20 cellular contexts compared by ENCODE assay signal in the genomic region with DNA sequence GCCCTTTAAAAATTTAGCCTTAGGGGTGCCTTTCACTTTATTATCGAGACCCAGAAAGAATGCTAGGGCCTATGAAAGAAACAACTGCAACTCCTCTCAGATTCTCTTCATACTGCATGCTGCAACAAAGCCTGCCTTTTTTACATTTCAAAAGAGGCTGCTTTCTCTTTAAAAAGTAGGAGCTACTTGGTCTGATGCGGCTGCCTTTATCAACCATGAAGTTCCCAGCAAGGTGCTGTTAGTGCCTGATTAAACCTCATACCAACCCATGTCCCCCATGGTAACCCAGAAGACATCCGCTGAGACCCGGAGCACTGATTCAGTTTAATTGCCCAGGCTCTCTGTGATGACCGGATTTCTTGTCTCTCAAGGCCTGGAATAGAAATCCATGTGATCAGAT.
A peak's percentile ranks its signal among the peaks of the same experiment; 100 is the strongest.
DNase-seq lines count a peak whose midpoint lies in the region; ATAC-seq, FAIRE-seq and TF ChIP-seq lines count a peak whose summit lies in the region.
"Had no signal": no experiment of that assay in that cellular context is flagged by ENCODE, and none has a peak within 500 bp of the region (broad histone marks: within the 10 kb centered on the region; RNA-seq: fewer than 3 reads in every experiment).

No MANE protein-coding gene starts in this region.

- H2AFZ ChIP-seq in GM23338 = no peak overlapping the region

- FAIRE-seq in kidney (lab: Jason Lieb, UNC) = no peak
- FAIRE-seq: GM12891, HepG2 had no signal

- no peaks in the 10 kb centered on the region for H3K27me3 ChIP-seq in GM23338 (ENCODE audit: insufficient read depth)
- no peaks in the 10 kb centered on the region for H3K27me3 ChIP-seq in ectodermal cell (ENCODE audit: control insufficient read depth, insufficient read depth, low read length, poor library complexity, severe bottlenecking)
- no peaks in the 10 kb centered on the region for H3K27me3 ChIP-seq in psoas muscle (ENCODE audit: insufficient read depth in 3 of 3, low read length in 2 of 3)
- H3K27me3 ChIP-seq: BE2C had no signal

- CTCF ChIA-PET in activated naive CD4-positive, alpha-beta T cell treated with anti-CD3 and anti-CD28 coated beads, Interleukin-2, amount 10 ng/mL, durations not matched to agents 7 days and 5 days (lab: Charles Lee) = no interaction called here

- H3K9ac ChIP-seq in kidney (ENCODE audit: low read length in 2 of 2) = no peak overlapping the region

- DNase-seq in GM23338 (ENCODE audit: low spot score) (peak; percentile 76), iPS-NIHi7 (ENCODE audit: extremely low spot score) (peak; percentile 35), psoas muscle (no peak), NCI-H2171 (lab: John Stamatoyannopoulos, UW) (no peak), kidney (no peak)
- DNase-seq in activated naive CD4-positive, alpha-beta T cell treated with anti-CD3 and anti-CD28 coated beads, Interleukin-2, amount 10 ng/mL, durations not matched to agents 7 days and 5 days = no peak
- DNase-seq: BE2C; Caco-2; CD4-positive, CD25-positive, alpha-beta regulatory T cell; KBM-7; MV-4-11; NCI-H1694 treated with DMSO at 0.1 percent for 48 hours; NCI-H510A treated with DMSO at 0.1 percent for 48 hours; NCI-H82; OCI-M1; Right ventricle myocardium superior had no signal

- TF ChIP-seq CTCF in GM23338 (conservative IDR thresholded peaks at IDR 0.05; ENCODE audit: low read depth in 2 of 2) (no peak), psoas muscle (IDR thresholded peaks at IDR 0.05) (no peak), kidney (IDR thresholded peaks at IDR 0.05; ENCODE audit: borderline replicate concordance, extremely low read depth, insufficient read depth) (no peak)

- H3K9me3 Mint-ChIP-seq in GM23338 = no peaks in the 10 kb centered on the region
- H3K9me3 Mint-ChIP-seq in activated naive CD4-positive, alpha-beta T cell treated with anti-CD3 and anti-CD28 coated beads, Interleukin-2, amount 10 ng/mL, durations not matched to agents 7 days and 5 days = peaks cover 4% of the 10 kb centered on the region

- 0 out of 2 replicates have a peak overlapping the region, but pooled peaks have one; percentile 46 for H3K27ac ChIP-seq in GM23338 (ENCODE audit: low read depth)
- H3K27ac ChIP-seq in ectodermal cell (ENCODE audit: insufficient read depth, low read depth, low read length, poor library complexity, severe bottlenecking) = peak overlapping the region; percentile 76
- peak overlapping the region; percentile 15 for H3K27ac ChIP-seq in psoas muscle
- H3K27ac ChIP-seq in kidney (ENCODE audit: low read depth in 2 of 2, low read length in 2 of 2) = no peak overlapping the region

- peaks cover 15% of the 10 kb centered on the region for H3K27me3 Mint-ChIP-seq in GM23338 (ENCODE audit: insufficient read depth, low read depth, poor library complexity)
- H3K27me3 Mint-ChIP-seq in activated naive CD4-positive, alpha-beta T cell treated with anti-CD3 and anti-CD28 coated beads, Interleukin-2, amount 10 ng/mL, durations not matched to agents 7 days and 5 days = no peaks in the 10 kb centered on the region
- H3K27me3 Mint-ChIP-seq: CD4-positive, CD25-positive, alpha-beta regulatory T cell had no signal

- no peaks in the 10 kb centered on the region for H3K36me3 Mint-ChIP-seq in GM23338 (ENCODE audit: low read depth)
- no peaks in the 10 kb centered on the region for H3K36me3 Mint-ChIP-seq in activated naive CD4-positive, alpha-beta T cell treated with anti-CD3 and anti-CD28 coated beads, Interleukin-2, amount 10 ng/mL, durations not matched to agents 7 days and 5 days
- H3K36me3 Mint-ChIP-seq: CD4-positive, CD25-positive, alpha-beta regulatory T cell had no signal

- H3K79me2 ChIP-seq in GM23338 (replicated peaks; ENCODE audit: insufficient read depth) = no peaks in the 10 kb centered on the region

- H3K9me2 ChIP-seq in GM23338 (ENCODE audit: insufficient read depth) = peaks cover 2% of the 10 kb centered on the region; the same call in 1 of the 2 replicates

- no peak overlapping the region for H3K4me3 Mint-ChIP-seq in GM23338
- no peak overlapping the region for H3K4me3 Mint-ChIP-seq in activated naive CD4-positive, alpha-beta T cell treated with anti-CD3 and anti-CD28 coated beads, Interleukin-2, amount 10 ng/mL, durations not matched to agents 7 days and 5 days

- H4K20me1 ChIP-seq in GM23338 (replicated peaks; ENCODE audit: insufficient read depth) = no peaks in the 10 kb centered on the region

- ATAC-seq in GM23338 = peak; percentile 72
- ATAC-seq in psoas muscle = no peak
- ATAC-seq: HCT116, HepG2 had no signal

- intact Hi-C loops in psoas muscle (cut with DNase I) (loop anchor here (5.0 to 10.0 kb wide), 5 partner anchors 151 to 849 kb away; no protein-coding TSS in a partner anchor), kidney (cut with DNase I) (no loop called here)

- H3K4me1 Mint-ChIP-seq in GM23338 = peaks cover 73% of the 10 kb centered on the region
- no peaks in the 10 kb centered on the region for H3K4me1 Mint-ChIP-seq in activated naive CD4-positive, alpha-beta T cell treated with anti-CD3 and anti-CD28 coated beads, Interleukin-2, amount 10 ng/mL, durations not matched to agents 7 days and 5 days
- H3K4me1 Mint-ChIP-seq: CD4-positive, CD25-positive, alpha-beta regulatory T cell had no signal

- 0 out of 2 replicates have a peak overlapping the region, but pooled peaks have one; percentile 6 for H3K27ac Mint-ChIP-seq in GM23338
- H3K27ac Mint-ChIP-seq in activated naive CD4-positive, alpha-beta T cell treated with anti-CD3 and anti-CD28 coated beads, Interleukin-2, amount 10 ng/mL, durations not matched to agents 7 days and 5 days = no peak overlapping the region
- H3K27ac Mint-ChIP-seq: CD4-positive, CD25-positive, alpha-beta regulatory T cell had no signal

- H3K36me3 ChIP-seq in GM23338 (ENCODE audit: insufficient read depth) = no peaks in the 10 kb centered on the region
- no peaks in the 10 kb centered on the region for H3K36me3 ChIP-seq in ectodermal cell (ENCODE audit: control insufficient read depth, insufficient read depth, low read length)
- no peaks in the 10 kb centered on the region for H3K36me3 ChIP-seq in psoas muscle (ENCODE audit: insufficient read depth in 1 of 2, low read depth in 1 of 2)
- H3K36me3 ChIP-seq in kidney (ENCODE audit: control insufficient read depth in 1 of 2, insufficient read depth in 2 of 2, low read length in 2 of 2) = no peaks in the 10 kb centered on the region
- H3K36me3 ChIP-seq: BE2C had no signal

- WGBS in ectodermal cell, 2 experiments = 4 to 7% methylated on average over 5 of the region's 5 CpGs
- 45 to 70% (median 52%) methylated on average over 5 of the region's 5 CpGs for WGBS in psoas muscle, 3 donors

- H3K4me2 ChIP-seq in GM23338 = peak overlapping the region; percentile 4; the same call in 1 of the 2 replicates

- peaks cover 54% of the 10 kb centered on the region for H3K4me1 ChIP-seq in GM23338 (ENCODE audit: insufficient read depth)
- H3K4me1 ChIP-seq in ectodermal cell (ENCODE audit: control insufficient read depth, insufficient read depth, low read length) = peaks cover 58% of the 10 kb centered on the region
- H3K4me1 ChIP-seq in psoas muscle = peaks cover 39% of the 10 kb centered on the region
- no peaks in the 10 kb centered on the region for H3K4me1 ChIP-seq in kidney (ENCODE audit: control insufficient read depth in 1 of 2, insufficient read depth in 1 of 2, low read depth in 1 of 2, low read length in 2 of 2)
- H3K4me1 ChIP-seq: BE2C, Caco-2 had no signal

- H3K9me3 ChIP-seq in ectodermal cell (ENCODE audit: control insufficient read depth, low read length) (no peaks in the 10 kb centered on the region), psoas muscle (no peaks in the 10 kb centered on the region), kidney (ENCODE audit: control insufficient read depth in 1 of 2, low read length in 2 of 2) (no peaks in the 10 kb centered on the region)
- H3K9me3 ChIP-seq: BE2C, Caco-2 had no signal

- H3K4me3 ChIP-seq in GM23338 (0 out of 2 replicates have a peak overlapping the region, but pooled peaks have one; percentile 6), ectodermal cell (ENCODE audit: insufficient read depth, low read depth, low read length) (no peak overlapping the region), psoas muscle (peak overlapping the region; percentile 24), kidney (ENCODE audit: low read length in 2 of 2) (no peak overlapping the region)

- H3F3A ChIP-seq in GM23338 (replicated peaks; ENCODE audit: low read depth) = no peaks in the 10 kb centered on the region

Comparison
In these comparisons a context has a peak if more than half of its experiments do, and no peak if none do; other contexts are left out.
1. DNase-seq: peak in GM23338 (single experiment) and iPS-NIHi7 (single experiment); none in psoas muscle (0 of 2), activated naive CD4-positive, alpha-beta T cell treated with anti-CD3 and anti-CD28 coated beads, Interleukin-2, amount 10 ng/mL, durations not matched to agents 7 days and 5 days (single experiment), NCI-H2171 (single experiment) and kidney (single experiment).
2. H3K27ac ChIP-seq: peak in GM23338 (single experiment), ectodermal cell (single experiment) and psoas muscle (single experiment); none in kidney (0 of 2).
3. H3K4me3 ChIP-seq: peak in GM23338 (single experiment) and psoas muscle (single experiment); none in ectodermal cell (single experiment) and kidney (0 of 2).